ENCODE assay signal across 7 cellular contexts in the genomic region with DNA sequence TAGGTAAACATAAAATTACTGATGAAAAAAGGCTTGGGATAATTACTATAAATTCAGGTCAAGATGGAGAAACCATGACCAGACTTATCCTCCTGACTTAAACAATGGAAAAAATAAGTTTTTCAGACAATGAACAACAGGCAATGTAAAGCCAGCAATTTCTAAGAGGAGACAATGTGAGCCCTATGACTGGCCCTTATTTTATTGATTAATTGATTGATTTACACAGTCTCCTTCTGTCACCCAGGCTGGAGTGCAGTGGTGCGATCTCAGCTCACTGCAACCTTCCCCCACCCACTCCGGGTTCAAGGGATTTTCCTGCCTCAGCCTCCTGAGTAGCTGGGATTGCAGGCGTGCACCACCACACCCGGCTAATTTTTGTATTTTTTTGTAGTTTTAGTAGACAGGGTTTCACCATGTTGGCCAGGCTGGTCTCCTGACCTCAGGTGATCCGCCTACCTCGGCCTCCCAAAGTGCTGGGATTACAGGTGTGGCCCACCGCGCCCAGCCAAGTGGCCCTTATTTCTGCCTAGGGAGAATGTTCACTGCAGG. TPM values are rescaled to one million over a fixed set of nuclear protein-coding genes. Genes with fewer than 3 reads are reported as not detected.
DNase-seq lines count a peak whose midpoint lies in the region; ATAC-seq, FAIRE-seq and TF ChIP-seq lines count a peak whose summit lies in the region.
"Not testable (repeated sequence)": the region's sequence is repeated elsewhere in the genome, so short reads cannot be mapped to it uniquely, and the experiment has no call there.

No MANE protein-coding gene starts in this region.

- not testable (repeated sequence) for H3K9me3 Mint-ChIP-seq in CD8-positive, alpha-beta T cell; activated CD8-positive, alpha-beta T cell treated with anti-CD3 and anti-CD28 coated beads for 36 hours; activated naive CD8-positive, alpha-beta T cell (ENCODE audit: low read depth); natural killer cell; stimulated activated effector memory CD8-positive, alpha-beta T cell treated with anti-CD3 and anti-CD28 coated beads, Interleukin-12 subunit alpha, Interleukin-12 subunit beta, amount 100 ng/mL, for 72 hours

- intact Hi-C loops in CD8-positive, alpha-beta T cell (cut with DNase I, micrococcal nuclease): loop anchor here in 1 of 2 experiments (5.0 kb wide), 1 partner anchor 38 kb away; no protein-coding TSS in a partner anchor
- intact Hi-C loops in PC-3 (cut with micrococcal nuclease); activated CD8-positive, alpha-beta T cell treated with anti-CD3 and anti-CD28 coated beads for 36 hours (cut with micrococcal nuclease); natural killer cell (cut with micrococcal nuclease): not testable (repeated sequence)

- not testable (repeated sequence) for H3K9me3 ChIP-seq in CD8-positive, alpha-beta T cell (ENCODE audit: low read length); PC-3 (ENCODE audit: low read length)

- H2AFZ ChIP-seq in PC-3 (ENCODE audit: low read length): not testable (repeated sequence)

- not testable (repeated sequence) for H3F3A ChIP-seq in PC-3 (ENCODE audit: low read length, unreplicated experiment)

- peaks cover 57% of the 10 kb centered on the region for H3K36me3 Mint-ChIP-seq in CD8-positive, alpha-beta T cell
- peaks cover 31% of the 10 kb centered on the region for H3K36me3 Mint-ChIP-seq in activated CD8-positive, alpha-beta T cell treated with anti-CD3 and anti-CD28 coated beads for 36 hours (ENCODE audit: low read depth)
- H3K36me3 Mint-ChIP-seq in activated naive CD8-positive, alpha-beta T cell; natural killer cell: not testable (repeated sequence)
- H3K36me3 Mint-ChIP-seq in stimulated activated effector memory CD8-positive, alpha-beta T cell treated with anti-CD3 and anti-CD28 coated beads, Interleukin-12 subunit alpha, Interleukin-12 subunit beta, amount 100 ng/mL, for 72 hours: peaks cover 74% of the 10 kb centered on the region

- not testable (repeated sequence) for DNase-seq in CD8-positive, alpha-beta T cell; PC-3; activated CD8-positive, alpha-beta T cell treated with anti-CD3 and anti-CD28 coated beads for 36 hours; natural killer cell; stimulated activated effector memory CD8-positive, alpha-beta T cell treated with anti-CD3 and anti-CD28 coated beads, Interleukin-12 subunit alpha, Interleukin-12 subunit beta, amount 100 ng/mL, for 72 hours (ENCODE audit: low spot score in 2 of 2)

- CTCF ChIA-PET in CD8-positive, alpha-beta T cell (lab: Charles Lee); PC-3 (lab: Charles Lee): not testable (repeated sequence)
- CTCF ChIA-PET in activated CD8-positive, alpha-beta T cell treated with anti-CD3 and anti-CD28 coated beads for 36 hours (lab: Charles Lee): interaction anchor here (1.5 to 2.4 kb wide), 2 partner anchors 11 to 13 kb away, joined by 6 to 7 read pairs; a partner anchor contains a TSS

- peaks cover 35% of the 10 kb centered on the region for H4K20me1 ChIP-seq in PC-3 (ENCODE audit: low read length)

- H3K9ac ChIP-seq in PC-3 (ENCODE audit: low read length): not testable (repeated sequence)

- H3K36me3 ChIP-seq in CD8-positive, alpha-beta T cell (ENCODE audit: insufficient read depth, low read length); PC-3 (ENCODE audit: low read depth, low read length): not testable (repeated sequence)

- peak; percentile 76 for FAIRE-seq in islet of Langerhans (lab: Jason Lieb, UNC)

- H3K4me3 ChIP-seq in CD8-positive, alpha-beta T cell (ENCODE audit: low read depth, low read length); PC-3 (ENCODE audit: low read length): not testable (repeated sequence)

- BruUV-seq in PC-3 (replicated peaks; lab: Mats Ljungman, UMichigan): not testable (repeated sequence)

- peaks cover 61% of the 10 kb centered on the region for H3K4me1 ChIP-seq in CD8-positive, alpha-beta T cell (ENCODE audit: insufficient read depth, low read length)
- peaks cover 12% of the 10 kb centered on the region; the same call in 1 of the 2 replicates for H3K4me1 ChIP-seq in PC-3 (ENCODE audit: insufficient read depth, low read length)

- H3K9me2 ChIP-seq in PC-3 (replicated peaks; ENCODE audit: low read length): not testable (repeated sequence)

- H3K4me1 Mint-ChIP-seq in CD8-positive, alpha-beta T cell (ENCODE audit: low read depth): peaks cover 85% of the 10 kb centered on the region
- H3K4me1 Mint-ChIP-seq in activated CD8-positive, alpha-beta T cell treated with anti-CD3 and anti-CD28 coated beads for 36 hours (ENCODE audit: low read depth): peaks cover 76% of the 10 kb centered on the region
- peaks cover 87% of the 10 kb centered on the region for H3K4me1 Mint-ChIP-seq in activated naive CD8-positive, alpha-beta T cell (ENCODE audit: low read depth)
- peaks cover 79 to 83% of the 10 kb centered on the region in 2 donors for H3K4me1 Mint-ChIP-seq in natural killer cell
- peaks cover 71% of the 10 kb centered on the region for H3K4me1 Mint-ChIP-seq in stimulated activated effector memory CD8-positive, alpha-beta T cell treated with anti-CD3 and anti-CD28 coated beads, Interleukin-12 subunit alpha, Interleukin-12 subunit beta, amount 100 ng/mL, for 72 hours

- peak overlapping the region; percentile 32 for H3K4me3 Mint-ChIP-seq in CD8-positive, alpha-beta T cell
- H3K4me3 Mint-ChIP-seq in activated CD8-positive, alpha-beta T cell treated with anti-CD3 and anti-CD28 coated beads for 36 hours: not testable (repeated sequence)
- H3K4me3 Mint-ChIP-seq in activated naive CD8-positive, alpha-beta T cell: peak overlapping the region; percentile 30
- H3K4me3 Mint-ChIP-seq in natural killer cell: peak overlapping the region; percentile 45
- peak overlapping the region; percentile 8 for H3K4me3 Mint-ChIP-seq in stimulated activated effector memory CD8-positive, alpha-beta T cell treated with anti-CD3 and anti-CD28 coated beads, Interleukin-12 subunit alpha, Interleukin-12 subunit beta, amount 100 ng/mL, for 72 hours

- peak overlapping the region; percentile 15; the same call in 1 of the 2 replicates for H3K4me2 ChIP-seq in PC-3 (ENCODE audit: low read length)

- not testable (repeated sequence) for H3K27ac Mint-ChIP-seq in CD8-positive, alpha-beta T cell
- peak overlapping the region; percentile 89 for H3K27ac Mint-ChIP-seq in activated CD8-positive, alpha-beta T cell treated with anti-CD3 and anti-CD28 coated beads for 36 hours
- peak overlapping the region; percentile 92 for H3K27ac Mint-ChIP-seq in activated naive CD8-positive, alpha-beta T cell
- peak overlapping the region; percentile 51 to 69 for H3K27ac Mint-ChIP-seq in natural killer cell
- peak overlapping the region; percentile 83 for H3K27ac Mint-ChIP-seq in stimulated activated effector memory CD8-positive, alpha-beta T cell treated with anti-CD3 and anti-CD28 coated beads, Interleukin-12 subunit alpha, Interleukin-12 subunit beta, amount 100 ng/mL, for 72 hours

- POLR2A ChIA-PET in CD8-positive, alpha-beta T cell (lab: Charles Lee): interaction anchor here (1.7 kb wide), 1 partner anchor 10 kb away, joined by 5 read pairs; no protein-coding TSS in a partner anchor
- POLR2A ChIA-PET in PC-3 (lab: Charles Lee; ENCODE audit: unreplicated experiment): not testable (repeated sequence)
- POLR2A ChIA-PET in activated CD8-positive, alpha-beta T cell treated with anti-CD3 and anti-CD28 coated beads for 36 hours (lab: Charles Lee): interaction anchor here (1.7 to 4.3 kb wide), 2 partner anchors 10 to 12 kb away, joined by 4 to 19 read pairs; a partner anchor contains a TSS

- ATAC-seq in CD8-positive, alpha-beta T cell; PC-3; activated CD8-positive, alpha-beta T cell treated with anti-CD3 and anti-CD28 coated beads for 36 hours; natural killer cell; stimulated activated effector memory CD8-positive, alpha-beta T cell treated with anti-CD3 and anti-CD28 coated beads, Interleukin-12 subunit alpha, Interleukin-12 subunit beta, amount 100 ng/mL, for 72 hours: not testable (repeated sequence)

- H3K27me3 Mint-ChIP-seq in CD8-positive, alpha-beta T cell (ENCODE audit: low read depth); activated CD8-positive, alpha-beta T cell treated with anti-CD3 and anti-CD28 coated beads for 36 hours; activated naive CD8-positive, alpha-beta T cell; natural killer cell (ENCODE audit: low read depth in 2 of 2): not testable (repeated sequence)

- TF ChIP-seq CTCF in CD8-positive, alpha-beta T cell (IDR thresholded peaks at IDR 0.05); PC-3 (conservative IDR thresholded peaks at IDR 0.05; ENCODE audit: low read depth, low read length); activated CD8-positive, alpha-beta T cell treated with anti-CD3 and anti-CD28 coated beads for 36 hours (IDR thresholded peaks at IDR 0.05); natural killer cell (IDR thresholded peaks at IDR 0.05): not testable (repeated sequence)

- not testable (repeated sequence) for H3K27ac ChIP-seq in CD8-positive, alpha-beta T cell (ENCODE audit: low read depth, low read length); PC-3 (ENCODE audit: low read length)

- peaks cover 70% of the 10 kb centered on the region for H3K79me2 ChIP-seq in PC-3 (ENCODE audit: low read length)

- H3K27me3 ChIP-seq in CD8-positive, alpha-beta T cell (ENCODE audit: insufficient read depth, low read length); PC-3 (ENCODE audit: low read length): not testable (repeated sequence)

RNA-seq across cellular contexts. Expression of a gene that starts 11.7 kb away (rescaled TPM):
- 100 to 1,000 TPM; 222 to 228 TPM for total RNA-seq in CD8-positive, alpha-beta T cell
- total RNA-seq in PC-3 (2014; rRNA removed) (27.8 and 31.7 TPM in 2 replicates), natural killer cell (100 to 1,000 TPM; 124 to 131 (median 128) TPM)
- 10 to 100 TPM; 40.2 to 40.5 TPM for total RNA-seq in activated CD8-positive, alpha-beta T cell treated with anti-CD3 and anti-CD28 coated beads for 36 hours
